22 cellular contexts compared by ENCODE assay signal in the genomic region with DNA sequence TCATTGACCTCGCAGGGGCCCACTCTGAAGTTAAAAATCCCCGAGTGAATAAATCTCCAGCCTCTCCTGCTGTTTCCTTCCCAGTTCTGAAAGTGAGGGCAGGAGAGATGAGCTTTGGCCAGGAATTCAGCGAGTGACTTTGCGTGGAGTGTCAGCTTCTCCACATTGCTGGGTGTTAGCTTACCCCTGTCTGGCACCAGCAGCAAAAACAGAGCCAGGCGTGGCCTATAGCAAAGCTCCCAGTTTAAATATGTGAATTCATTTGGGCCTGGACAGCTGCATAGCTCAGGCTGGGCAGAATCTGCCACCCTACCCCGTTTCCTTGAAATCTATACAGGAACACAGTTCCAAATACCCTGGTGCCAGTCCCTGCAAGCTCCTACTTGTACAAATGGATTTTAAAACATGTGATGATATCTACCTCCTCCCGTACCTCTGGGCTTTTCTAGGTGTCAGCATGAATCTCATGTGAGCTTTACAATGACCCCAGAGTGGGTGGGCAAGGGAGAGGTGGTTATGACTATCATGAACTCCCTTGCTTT. TPM values are rescaled to one million over a fixed set of nuclear protein-coding genes. Genes with fewer than 3 reads are reported as not detected.
DNase-seq lines count a peak whose midpoint lies in the region; TF ChIP-seq lines count a peak whose summit lies in the region.
"Had no signal": no experiment of that assay in that cellular context is flagged by ENCODE, and none has a peak within 500 bp of the region (broad histone marks: within the 10 kb centered on the region; RNA-seq: fewer than 3 reads in every experiment).

No MANE protein-coding gene starts in this region.

- H3K27me3 Mint-ChIP-seq in CD14-positive monocyte (ENCODE audit: low read depth in 3 of 3) = peaks cover 3 to 4% (median 3%) of the 10 kb centered on the region in 3 donors

- H3K4ac ChIP-seq in mesenchymal stem cell (ENCODE audit: low read depth in 1 of 2, low read length in 2 of 2) = no peak overlapping the region

- no peak overlapping the region for H4K91ac ChIP-seq in mesenchymal stem cell (ENCODE audit: low read length)

- H3K36me3 ChIP-seq in PC-9 (ENCODE audit: low read depth) = peaks cover 67% of the 10 kb centered on the region
- H3K36me3 ChIP-seq in esophagus squamous epithelium = peaks cover 0 to 4% (median 0%) of the 10 kb centered on the region in 3 donors
- peaks cover 0 to 79% of the 10 kb centered on the region in 2 experiments for H3K36me3 ChIP-seq in mesenchymal stem cell (ENCODE audit: control insufficient read depth in 1 of 2, insufficient read depth in 2 of 2, low read depth in 1 of 2, low read length in 2 of 2)
- H3K36me3 ChIP-seq in smooth muscle cell (ENCODE audit: low read depth) = peaks cover 9% of the 10 kb centered on the region

- no peaks in the 10 kb centered on the region for H3K9me3 Mint-ChIP-seq in CD14-positive monocyte
- H3K9me3 Mint-ChIP-seq: nephron progenitor cell; stimulated activated effector memory CD8-positive, alpha-beta T cell treated with anti-CD3 and anti-CD28 coated beads, Interleukin-12 subunit alpha, Interleukin-12 subunit beta, amount 100 ng/mL, for 72 hours had no signal

- no peak overlapping the region for H3K23ac ChIP-seq in mesenchymal stem cell (ENCODE audit: low read length in 2 of 2)

- no peaks in the 10 kb centered on the region for H3K36me3 Mint-ChIP-seq in CD14-positive monocyte
- H3K36me3 Mint-ChIP-seq: stimulated activated effector memory CD8-positive, alpha-beta T cell treated with anti-CD3 and anti-CD28 coated beads, Interleukin-12 subunit alpha, Interleukin-12 subunit beta, amount 100 ng/mL, for 72 hours had no signal

- H3K9me3 ChIP-seq in PC-9 (ENCODE audit: insufficient read depth, low read depth) (no peaks in the 10 kb centered on the region), esophagus squamous epithelium (no peaks in the 10 kb centered on the region), mesenchymal stem cell (ENCODE audit: control insufficient read depth, low read length) (no peaks in the 10 kb centered on the region), smooth muscle cell (replicated peaks; ENCODE audit: low read depth) (no peaks in the 10 kb centered on the region)

- TF ChIP-seq POLR2A in esophagus squamous epithelium (IDR thresholded peaks at IDR 0.05) = no peak

- TF ChIP-seq CTCF in PC-9 (conservative IDR thresholded peaks at IDR 0.05) = no peak
- no peak for TF ChIP-seq CTCF in esophagus squamous epithelium (IDR thresholded peaks at IDR 0.05)
- no peak for TF ChIP-seq CTCF in smooth muscle cell (IDR thresholded peaks at IDR 0.05; ENCODE audit: borderline replicate concordance, insufficient read depth, poor library complexity, severe bottlenecking)
- no peak for TF ChIP-seq CTCF in CD14-positive monocyte (IDR thresholded peaks at IDR 0.05)

- WGBS in esophagus squamous epithelium, 2 donors = 17 to 53% methylated on average over 3 to 7 of the region's 7 CpGs
- 97% methylated on average over 7 of the region's 7 CpGs for WGBS in mesenchymal stem cell
- 70% methylated on average over 7 of the region's 7 CpGs for WGBS in smooth muscle cell (ENCODE audit: low lambda C conversion rate)

- H2AFZ ChIP-seq in PC-9 = no peak overlapping the region
- H2AFZ ChIP-seq in mesenchymal stem cell (ENCODE audit: low read depth, low read length) = no peak overlapping the region
- no peak overlapping the region for H2AFZ ChIP-seq in smooth muscle cell (ENCODE audit: low read depth)

- H3K14ac ChIP-seq in mesenchymal stem cell (ENCODE audit: low read length in 2 of 2) = no peak overlapping the region

- H3K27ac ChIP-seq in PC-9 (0 out of 2 replicates have a peak overlapping the region, but pooled peaks have one; percentile 4), esophagus squamous epithelium (peak overlapping the region; percentile 39 to 79 (median 69)), mesenchymal stem cell (ENCODE audit: low read length, poor library complexity, severe bottlenecking) (no peak overlapping the region), smooth muscle cell (ENCODE audit: low read depth) (peak overlapping the region; percentile 84)
- H3K27ac ChIP-seq: VCaP had no signal

- H3K4me1 ChIP-seq in PC-9 (replicated peaks; ENCODE audit: insufficient read depth) (no peaks in the 10 kb centered on the region), esophagus squamous epithelium (peaks cover 0 to 96% (median 66%) of the 10 kb centered on the region in 3 donors), mesenchymal stem cell (ENCODE audit: control insufficient read depth, insufficient read depth, low read depth, low read length) (no peaks in the 10 kb centered on the region), smooth muscle cell (ENCODE audit: low read depth) (peaks cover 3% of the 10 kb centered on the region)

- no peak overlapping the region for H3K4me3 Mint-ChIP-seq in CD14-positive monocyte
- H3K4me3 Mint-ChIP-seq: stimulated activated effector memory CD8-positive, alpha-beta T cell treated with anti-CD3 and anti-CD28 coated beads, Interleukin-12 subunit alpha, Interleukin-12 subunit beta, amount 100 ng/mL, for 72 hours; T-helper 17 cell had no signal

- H3K79me2 ChIP-seq in PC-9 (ENCODE audit: low read depth) = peaks cover 96% of the 10 kb centered on the region
- peaks cover 96% of the 10 kb centered on the region for H3K79me2 ChIP-seq in smooth muscle cell (ENCODE audit: low read depth)

- H2BK5ac ChIP-seq in mesenchymal stem cell (ENCODE audit: low read depth, low read length, poor library complexity, severe bottlenecking) = no peak overlapping the region

- no peak overlapping the region for H4K8ac ChIP-seq in mesenchymal stem cell (ENCODE audit: low read length)

- H2BK15ac ChIP-seq in mesenchymal stem cell (ENCODE audit: low read depth, poor library complexity, severe bottlenecking) = no peak overlapping the region

- no peaks in the 10 kb centered on the region for H3K79me1 ChIP-seq in mesenchymal stem cell (replicated peaks; ENCODE audit: low read length, poor library complexity, severe bottlenecking)

- H3K4me3 ChIP-seq in PC-9 = no peak overlapping the region
- no peak overlapping the region for H3K4me3 ChIP-seq in esophagus squamous epithelium
- no peak overlapping the region for H3K4me3 ChIP-seq in mesenchymal stem cell (ENCODE audit: insufficient read depth in 1 of 2, low read depth in 1 of 2, low read length in 2 of 2)
- H3K4me3 ChIP-seq in smooth muscle cell = no peak overlapping the region

- H3K27ac Mint-ChIP-seq in CD14-positive monocyte = no peak overlapping the region
- H3K27ac Mint-ChIP-seq: stimulated activated effector memory CD8-positive, alpha-beta T cell treated with anti-CD3 and anti-CD28 coated beads, Interleukin-12 subunit alpha, Interleukin-12 subunit beta, amount 100 ng/mL, for 72 hours; T-helper 17 cell had no signal

- H3K18ac ChIP-seq in mesenchymal stem cell (ENCODE audit: low read depth in 1 of 2, low read length in 2 of 2) = no peak overlapping the region

- no peak overlapping the region for H2BK120ac ChIP-seq in mesenchymal stem cell (ENCODE audit: low read depth, low read length)

- DNase-seq in PC-9 = no peak
- no peak for DNase-seq in esophagus squamous epithelium (lab: John Stamatoyannopoulos, UW)
- DNase-seq in mesenchymal stem cell = no peak
- no peak for DNase-seq in smooth muscle cell (lab: John Stamatoyannopoulos, UW; ENCODE audit: unreplicated experiment)
- DNase-seq in OCI-M1 (lab: John Stamatoyannopoulos, UW) = no peak
- no peak for DNase-seq in CD14-positive monocyte (ENCODE audit: low spot score)
- no peak for DNase-seq in SK-N-DZ (ENCODE audit: low spot score)
- no peak for DNase-seq in NCI-H1092 (lab: John Stamatoyannopoulos, UW)
- DNase-seq: activated gamma-delta T cell treated with Interleukin-2 at 50 U/mL for 16 hours; activated T-cell treated with anti-CD3 and anti-CD28 coated beads for 4 hours; amniotic stem cell; C1 segment of cervical spinal cord; effector memory CD4-positive, alpha-beta T cell; GDM1; mesendoderm; NCI-H1436 treated with DMSO at 0.1 percent for 48 hours; NCI-H2171 treated with DMSO at 0.1 percent for 48 hours; NCI-H69; nephron progenitor cell; T-helper 17 cell had no signal

- H3F3A ChIP-seq in PC-9 (ENCODE audit: insufficient read depth, low read depth) (peaks cover 92% of the 10 kb centered on the region), smooth muscle cell (ENCODE audit: low read depth) (peaks cover 72% of the 10 kb centered on the region)

- intact Hi-C loops in PC-9 (cut with micrococcal nuclease; ENCODE audit: unreplicated experiment) (no loop called here), esophagus squamous epithelium (cut with DNase I) (no loop called here), CD14-positive monocyte (cut with micrococcal nuclease) (no loop called here)

- no peaks in the 10 kb centered on the region for H3K9me2 ChIP-seq in PC-9 (ENCODE audit: insufficient read depth)

- H3K4me2 ChIP-seq in PC-9 (no peak overlapping the region), mesenchymal stem cell (ENCODE audit: low read length, poor library complexity, severe bottlenecking) (no peak overlapping the region), smooth muscle cell (peak overlapping the region; percentile 4)

- no peak overlapping the region for H2BK12ac ChIP-seq in mesenchymal stem cell (ENCODE audit: low read length in 2 of 2)

- H4K20me1 ChIP-seq in PC-9 (ENCODE audit: insufficient read depth) (peaks cover 98% of the 10 kb centered on the region), smooth muscle cell (ENCODE audit: low read depth) (peaks cover 100% of the 10 kb centered on the region)

- H2AK5ac ChIP-seq in mesenchymal stem cell (ENCODE audit: low read length, severe bottlenecking) = no peak overlapping the region

- no peaks in the 10 kb centered on the region for H3K27me3 ChIP-seq in PC-9 (ENCODE audit: insufficient read depth, low read depth)
- H3K27me3 ChIP-seq in esophagus squamous epithelium = no peaks in the 10 kb centered on the region
- H3K27me3 ChIP-seq in mesenchymal stem cell (ENCODE audit: control insufficient read depth in 1 of 2, insufficient read depth in 1 of 2, low read length in 2 of 2) = no peaks in the 10 kb centered on the region
- H3K27me3 ChIP-seq in smooth muscle cell (ENCODE audit: low read depth) = no peaks in the 10 kb centered on the region

- peaks cover 1% of the 10 kb centered on the region for H3K4me1 Mint-ChIP-seq in CD14-positive monocyte
- H3K4me1 Mint-ChIP-seq: stimulated activated effector memory CD8-positive, alpha-beta T cell treated with anti-CD3 and anti-CD28 coated beads, Interleukin-12 subunit alpha, Interleukin-12 subunit beta, amount 100 ng/mL, for 72 hours had no signal

- POLR2A ChIA-PET in PC-9 (lab: Charles Lee; ENCODE audit: unreplicated experiment) = interaction anchor here (0.5 to 0.6 kb wide), 2 partner anchors 13 to 151 kb away, joined by 4 to 6 read pairs; no protein-coding TSS in a partner anchor

- no TSS peak for BruUV-seq in PC-9 (replicated peaks; lab: Mats Ljungman, UMichigan)

- CTCF ChIA-PET in PC-9 (lab: Charles Lee) = no interaction called here

- H3K9ac ChIP-seq in mesenchymal stem cell (ENCODE audit: low read length) (peak overlapping the region; percentile 38), smooth muscle cell (ENCODE audit: low read depth) (no peak overlapping the region)

RNA-seq across cellular contexts. Expression of a gene that starts 25.6 kb away (rescaled TPM):
- total RNA-seq in PC-9 (2021) = 79.8 and 89.3 TPM in 2 replicates
- 100 to 1,000 TPM in 1 of 4 donors, 10 to 100 TPM in 3; 15.3 to 306 (median 54.2) TPM for total RNA-seq in esophagus squamous epithelium
- polyA plus RNA-seq in mesenchymal stem cell (2013, experiment 1 of 2) = 319 TPM
- 317 TPM for polyA plus RNA-seq in mesenchymal stem cell (2013, experiment 2 of 2)
- 3,114 and 3,210 TPM in 2 replicates for total RNA-seq in smooth muscle cell
- polyA plus RNA-seq in smooth muscle cell = 3,050 and 3,942 TPM in 2 replicates
- not detected for polyA plus RNA-seq in CD14-positive monocyte
- not detected in 2 replicates for polyA plus RNA-seq in SK-N-DZ (2014; cell fraction: cytosol; rRNA removed)
- polyA plus RNA-seq in SK-N-DZ (2014; cell fraction: nucleus; rRNA removed) = 0.09 TPM in 1 of 2 replicates, not detected in the other

Comparison
In these comparisons a context has a peak if more than half of its experiments do, and no peak if none do; other contexts are left out.
1. RNA of a gene that starts 25.6 kb away (total RNA-seq): 3,114 to 3,210 TPM in smooth muscle cell; 79.8 to 89.3 TPM in PC-9 and 15.3 to 306 TPM in esophagus squamous epithelium; every median in the first group is over 10 times any median in the second.